Comparison of ENCODE assay signal across 33 cellular contexts in the genomic region with DNA sequence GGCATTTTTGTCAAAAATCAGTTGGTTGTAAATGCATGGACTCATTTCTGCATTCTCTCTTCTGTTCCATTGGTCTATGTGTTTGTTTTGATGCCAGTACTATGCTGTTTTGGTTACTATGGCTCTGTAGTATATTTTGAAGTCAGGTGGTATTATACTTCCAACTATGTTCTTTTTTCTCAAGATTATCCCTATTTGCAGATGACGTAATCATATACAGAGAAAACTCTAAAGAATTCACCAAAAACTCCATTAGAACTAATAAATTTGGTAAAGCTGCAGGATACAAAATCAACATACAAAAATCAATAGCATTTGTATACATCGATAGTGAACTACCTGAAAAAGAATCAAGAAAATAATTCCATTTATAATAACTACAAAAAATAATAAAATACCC.
"Had no signal": no experiment of that assay in that cellular context is flagged by ENCODE, and none has a peak within 500 bp of the region (broad histone marks: within the 10 kb centered on the region; RNA-seq: fewer than 3 reads in every experiment).

No MANE protein-coding gene starts in this region.

- H3K4me1 ChIP-seq: adrenal gland, ascending aorta, body of pancreas, breast epithelium had no signal

- H3K9me3 ChIP-seq: adrenal gland, body of pancreas, breast epithelium had no signal

- H3K27me3 ChIP-seq: adrenal gland, ascending aorta, brain microvascular endothelial cell, breast epithelium, cardiac muscle cell had no signal

- DNase-seq: activated effector memory CD4-positive, alpha-beta T cell treated with anti-CD3 and anti-CD28 coated beads, Interleukin-2, amount 50 U/mL, for 16 hours; activated effector memory CD4-positive, alpha-beta T cell treated with Interleukin-2 at 50 U/mL for 16 hours; activated gamma-delta T cell; activated gamma-delta T cell treated with Interleukin-2 at 50 U/mL for 16 hours; activated naive CD4-positive, alpha-beta T cell; activated naive CD4-positive, alpha-beta T cell treated with anti-CD3 and anti-CD28 coated beads for 36 hours; activated naive CD4-positive, alpha-beta T cell treated with anti-CD3 and anti-CD28 coated beads, Interleukin-2, amount 10 ng/mL, durations not matched to agents 7 days and 5 days; activated naive CD4-positive, alpha-beta T cell treated with anti-CD3 and anti-CD28 coated beads, Interleukin-2, amount 50 U/mL, for 16 hours; activated naive CD4-positive, alpha-beta T cell treated with Interleukin-2 at 50 U/mL for 16 hours; activated naive CD8-positive, alpha-beta T cell treated with anti-CD3 and anti-CD28 coated beads for 36 hours; activated naive CD8-positive, alpha-beta T cell treated with anti-CD3 and anti-CD28 coated beads, Interleukin-2, amount 10 ng/mL, durations not matched to agents 7 days and 5 days; activated naive CD8-positive, alpha-beta T cell treated with anti-CD3 and anti-CD28 coated beads, Interleukin-2, amount 50 U/mL, for 24 hours; activated T-cell treated with anti-CD3 and anti-CD28 coated beads, Interleukin-2, amount 50 U/mL, for 24 hours; activated T-cell treated with anti-CD3 and anti-CD28 coated beads, Interleukin-2, amount 50 U/mL, for 4 hours; activated T-cell treated with anti-CD3 and anti-CD28 coated beads, Interleukin-2, amount 50 U/mL, for 48 hours; activated T-cell treated with anti-CD3 and anti-CD28 coated beads, Interleukin-2, amount 50 U/mL, for 72 hours; adrenal gland; amniotic stem cell; amygdala; anterior cingulate cortex; aorta; body of pancreas; brain microvascular endothelial cell; caudate nucleus; central memory CD4-positive, alpha-beta T cell; cerebellar nuclear complex had no signal

- FAIRE-seq: astrocyte, bronchial epithelial cell had no signal

- H3K4me3 ChIP-seq: adrenal gland, ascending aorta, body of pancreas, breast epithelium, cardiac muscle cell had no signal

- H3K36me3 ChIP-seq: adrenal gland, ascending aorta, brain microvascular endothelial cell, breast epithelium, cardiac muscle cell had no signal

- ATAC-seq: activated naive CD4-positive, alpha-beta T cell treated with anti-CD3 and anti-CD28 coated beads, Interleukin-2, amount 50 U/mL, for 72 hours; activated naive CD8-positive, alpha-beta T cell treated with anti-CD3 and anti-CD28 coated beads, Interleukin-2, amount 50 U/mL, for 24 hours; activated T-cell treated with anti-CD3 and anti-CD28 coated beads, Interleukin-2, amount 50 U/mL, for 4 hours; activated T-cell treated with anti-CD3 and anti-CD28 coated beads, Interleukin-2, amount 50 U/mL, for 72 hours; activated T-helper 17 cell treated with anti-CD3 and anti-CD28 coated beads, Interleukin-2, amount 50 U/mL, for 72 hours; body of pancreas had no signal

- H3K27ac ChIP-seq: adrenal gland, ascending aorta, body of pancreas, brain microvascular endothelial cell, breast epithelium, cardiac muscle cell had no signal
